11 cellular contexts compared by ENCODE assay signal in the genomic region with DNA sequence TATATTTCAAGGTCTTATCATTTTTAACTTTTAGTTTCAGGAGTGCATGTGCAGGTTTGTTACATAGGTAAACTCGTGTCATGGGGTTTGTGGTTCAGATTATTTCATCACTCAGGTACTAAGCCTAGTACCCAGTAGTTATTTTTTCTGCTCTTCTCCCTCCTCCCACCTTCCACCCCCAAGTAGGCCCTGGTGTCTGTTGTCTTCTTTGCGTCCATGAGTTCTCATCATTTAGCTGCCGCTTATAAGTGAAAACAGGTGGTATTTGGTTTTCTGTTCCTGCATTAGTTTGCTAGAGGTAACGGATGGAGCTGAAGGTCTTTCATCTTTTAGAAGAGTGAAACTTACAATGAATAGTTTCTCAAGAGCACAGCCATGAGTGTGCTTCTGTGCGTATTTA. TPM values are rescaled to one million over a fixed set of nuclear protein-coding genes. Genes with fewer than 3 reads are reported as not detected.
"Had no signal": no experiment of that assay in that cellular context is flagged by ENCODE, and none has a peak within 500 bp of the region (broad histone marks: within the 10 kb centered on the region; RNA-seq: fewer than 3 reads in every experiment).

No MANE protein-coding gene starts in this region.

- H3K4me2 ChIP-seq: KMS-11 had no signal

- DNase-seq: IMR-90, KBM-7, KG1 had no signal

- H3K27ac ChIP-seq: HL-60, KMS-11 had no signal

- ATAC-seq: HepG2, K562 had no signal

- H3K9ac ChIP-seq: KMS-11 had no signal

- FAIRE-seq: HepG2, HTR-8/SVneo, K562 had no signal

- H3K4me3 ChIP-seq: K562 had no signal

RNA-seq across cellular contexts. Expression of a gene that starts 24.4 kb away (rescaled TPM):
- total RNA-seq: HepG2, HT-29, HT1080, IMR-90, K562 had no signal
- polyA plus RNA-seq: HepG2, IgD-negative memory B cell, IMR-90, K562 had no signal
